2 cellular contexts compared by ENCODE assay signal in the genomic region with DNA sequence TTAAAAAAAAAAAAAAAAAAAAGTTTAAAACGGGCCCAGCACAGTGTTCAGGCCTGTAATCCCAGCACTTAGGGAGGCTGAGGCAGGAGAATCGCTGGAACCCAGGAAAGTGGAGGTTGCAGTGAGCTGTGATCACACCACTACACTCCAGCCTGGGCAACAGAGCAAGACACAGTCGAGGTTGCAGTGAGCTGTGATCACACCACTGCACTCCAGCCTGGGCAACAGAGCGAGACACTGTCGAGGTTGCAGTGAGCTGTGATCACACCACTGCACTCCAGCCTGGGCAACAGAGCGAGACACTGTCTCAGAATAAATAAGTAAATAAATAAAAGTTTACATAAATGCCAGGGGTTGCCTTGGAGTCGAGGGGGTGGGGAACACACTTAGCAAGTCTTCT. TPM values are rescaled to one million over a fixed set of nuclear protein-coding genes. Genes with fewer than 3 reads are reported as not detected.
"Had no signal": no experiment of that assay in that cellular context is flagged by ENCODE, and none has a peak within 500 bp of the region (broad histone marks: within the 10 kb centered on the region; RNA-seq: fewer than 3 reads in every experiment).

No MANE protein-coding gene starts in this region.

RNA-seq across cellular contexts. Expression of gene FBLL1, which starts 5.2 kb away (rescaled TPM):
- total RNA-seq: H4, HFFc6 had no signal
